ENCODE assay signal across 8 cellular contexts in the genomic region with DNA sequence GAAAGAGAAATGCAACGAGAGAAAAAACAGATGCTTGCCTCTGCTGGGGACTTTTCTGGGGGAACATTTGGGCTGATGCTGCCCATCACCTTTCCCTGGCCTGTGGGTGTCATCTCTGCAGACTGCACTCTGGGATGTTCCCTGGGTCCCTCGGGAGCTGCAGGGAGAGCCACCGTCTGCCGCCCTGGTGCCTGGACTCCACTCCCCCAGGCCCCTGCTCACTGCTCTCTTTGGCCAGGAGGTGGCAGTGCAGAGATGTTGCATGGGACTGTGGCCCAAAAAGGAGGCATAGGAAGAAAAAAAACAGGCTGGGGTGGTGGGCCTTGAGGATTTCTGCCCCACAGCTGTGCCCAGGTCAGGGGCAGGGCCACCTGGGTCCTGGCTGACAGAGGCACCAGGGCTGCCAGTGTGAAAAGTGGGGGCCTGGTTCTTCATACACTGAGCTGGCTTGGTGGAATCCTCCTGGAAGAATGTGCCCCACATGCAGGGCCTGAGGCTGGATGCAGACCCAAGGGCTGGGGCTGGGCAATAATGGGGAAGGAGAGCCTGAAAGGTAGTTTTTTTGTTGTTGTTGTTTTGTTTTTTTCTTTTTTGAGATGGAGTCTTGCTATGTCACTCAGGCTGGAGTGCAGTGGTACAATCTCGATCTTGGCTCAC.
DNase-seq lines count a peak whose midpoint lies in the region; ATAC-seq, FAIRE-seq and TF ChIP-seq lines count a peak whose summit lies in the region.

No MANE protein-coding gene starts in this region.

- H3K4me3 Mint-ChIP-seq in MCF 10A (ENCODE audit: unreplicated experiment), result no peak overlapping the region

- no peaks in the 10 kb centered on the region for H3K9me3 ChIP-seq in A549

- H3K27ac ChIP-seq in A549, result peak overlapping the region in 1 of 2 experiments; percentile 53; a peak in 2 of 6 replicates
- no peak overlapping the region for H3K27ac ChIP-seq in substantia nigra (ENCODE audit: low read depth, low read length, poor library complexity, severe bottlenecking)

- H3K4me1 Mint-ChIP-seq in MCF 10A (ENCODE audit: insufficient read depth, unreplicated experiment), result no peaks in the 10 kb centered on the region

- no peak for TF ChIP-seq EP300 in A549 (IDR thresholded peaks at IDR 0.05)

- no peaks in the 10 kb centered on the region for H3K9me3 Mint-ChIP-seq in MCF 10A (ENCODE audit: unreplicated experiment)

- CTCF ChIA-PET in A549 (lab: Yijun Ruan, JAX) (interaction anchor here (0.5 to 2.2 kb wide), 25 partner anchors 8 to 734 kb away, joined by 3 to 20 read pairs (median 3); partner anchors contain the start of gene SPDL1), MCF 10A (lab: Yijun Ruan, JAX) (interaction anchor here (0.6 to 2.9 kb wide), 26 partner anchors 10 to 641 kb away, joined by 3 to 13 read pairs (median 4); no protein-coding TSS in a partner anchor)

- H3K4me1 ChIP-seq in A549, result 0 out of 3 replicates have a peak, but pooled peaks cover 2% of the 10 kb centered on the region

- no peaks in the 10 kb centered on the region for H3K36me3 Mint-ChIP-seq in MCF 10A (ENCODE audit: insufficient read depth, unreplicated experiment)

- TF ChIP-seq CTCF in A549 (IDR thresholded peaks at IDR 0.05) (peak; percentile 67), GM12874 (IDR thresholded peaks at IDR 0.05; ENCODE audit: insufficient read depth, low read depth, low read length) (peak; percentile 84), MCF 10A (IDR thresholded peaks at IDR 0.05; ENCODE audit: unreplicated experiment) (peak; percentile 83)

- WGBS in A549 (ENCODE audit: missing lambda C conversion rate), result 62% methylated on average over 3 of the region's 5 CpGs

- DNase-seq in A549 (ENCODE audit: low read depth in 1 of 2, low spot score in 1 of 2), result peak; percentile 44 to 60
- peak; percentile 10 for DNase-seq in RCC 7860 (ENCODE audit: low spot score)
- DNase-seq in MCF 10A (ENCODE audit: unreplicated experiment), result peak; percentile 77
- DNase-seq in left kidney (ENCODE audit: low read depth, low spot score), result peak; percentile 92
- DNase-seq in substantia nigra (lab: John Stamatoyannopoulos, UW), result peak in 25 of 49 donors; percentile 1 to 41 (median 13)
- no peak for DNase-seq in NCI-H2029 treated with DMSO at 0.1 percent for 48 hours (lab: John Stamatoyannopoulos, UW)

- FAIRE-seq in A549 (lab: Jason Lieb, UNC) (no peak), RCC 7860 (lab: Jason Lieb, UNC) (no peak)

- ATAC-seq in A549 (peak; percentile 91 to 97), HG02973 (IDR thresholded peaks at IDR 0.05; ENCODE audit: unreplicated experiment) (peak; percentile 68)

- no peaks in the 10 kb centered on the region for H3K27me3 Mint-ChIP-seq in MCF 10A (ENCODE audit: insufficient read depth, unreplicated experiment)

- TF ChIP-seq POLR2A in A549 (IDR thresholded peaks at IDR 0.05; ENCODE audit: low read length), result no peak

- intact Hi-C loops in MCF 10A (cut with micrococcal nuclease), result loop anchor here (1.0 to 5.0 kb wide), 4 partner anchors 241 to 634 kb away; no protein-coding TSS in a partner anchor

- TF ChIP-seq RAD21 in A549 (conservative IDR thresholded peaks at IDR 0.05 in 1 of 2, IDR thresholded peaks at IDR 0.05 in 1 of 2), result peak; percentile 73 to 78

- H3K4me2 ChIP-seq in A549, result no peak overlapping the region

- no peak overlapping the region for H3K4me3 ChIP-seq in A549

- POLR2A ChIA-PET in A549 (lab: Yijun Ruan, JAX) (no interaction called here), MCF 10A (lab: Yijun Ruan, JAX) (interaction anchor here (0.6 kb wide), 1 partner anchor 800 kb away, joined by 3 read pairs; no protein-coding TSS in a partner anchor)

- BruUV-seq in MCF 10A (replicated peaks; lab: Mats Ljungman, UMichigan), result no TSS peak

- no peak overlapping the region for H3K27ac Mint-ChIP-seq in MCF 10A (ENCODE audit: low read depth, unreplicated experiment)

TF ChIP-seq in A549, 52 proteins besides CTCF, POLR2A, EP300 and RAD21:
- TF ChIP-seq CBX2 (IDR thresholded peaks at IDR 0.05; ENCODE audit: borderline replicate concordance, low read depth), result no peak
- TF ChIP-seq HOXB13 (CRISPR knock-in tag; IDR thresholded peaks at IDR 0.05; ENCODE audit: low read depth), result no peak
- TF ChIP-seq JUN (IDR thresholded peaks at IDR 0.05), result no peak
- no peak for TF ChIP-seq CHD4 (IDR thresholded peaks at IDR 0.05; ENCODE audit: borderline replicate concordance)
- TF ChIP-seq EHF (CRISPR knock-in tag; IDR thresholded peaks at IDR 0.05), result no peak
- peak; percentile 76 for TF ChIP-seq SMC3 (IDR thresholded peaks at IDR 0.05)
- no peak for TF ChIP-seq CBX8 (IDR thresholded peaks at IDR 0.05)
- TF ChIP-seq, protein P1, sequence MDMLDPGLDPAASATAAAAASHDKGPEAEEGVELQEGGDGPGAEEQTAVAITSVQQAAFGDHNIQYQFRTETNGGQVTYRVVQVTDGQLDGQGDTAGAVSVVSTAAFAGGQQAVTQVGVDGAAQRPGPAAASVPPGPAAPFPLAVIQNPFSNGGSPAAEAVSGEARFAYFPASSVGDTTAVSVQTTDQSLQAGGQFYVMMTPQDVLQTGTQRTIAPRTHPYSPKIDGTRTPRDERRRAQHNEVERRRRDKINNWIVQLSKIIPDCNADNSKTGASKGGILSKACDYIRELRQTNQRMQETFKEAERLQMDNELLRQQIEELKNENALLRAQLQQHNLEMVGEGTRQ (IDR thresholded peaks at IDR 0.05), result no peak
